Comparison of ENCODE assay signal across 1 cellular context in genomic region chr3:31187380-31187779, GRCh38.
TF ChIP-seq lines count a peak whose summit lies in the region.

No MANE protein-coding gene starts in this region.

TF ChIP-seq in HepG2, 621 proteins besides CTCF, POLR2A, EP300 and RAD21 (continued from another document and continues in another):
- peak; percentile 49; the same call in 1 of the 2 replicates for TF ChIP-seq HNF1A (IDR thresholded peaks at IDR 0.05; ENCODE audit: low read depth)
- TF ChIP-seq HNF1A (CRISPR knock-in tag; IDR thresholded peaks at IDR 0.05; ENCODE audit: borderline replicate concordance) = no peak
- TF ChIP-seq ZNF780A (CRISPR knock-in tag; IDR thresholded peaks at IDR 0.05) = no peak
- TF ChIP-seq ZNF772 (CRISPR knock-in tag; IDR thresholded peaks at IDR 0.05) = no peak
- TF ChIP-seq REPIN1 (CRISPR knock-in tag; IDR thresholded peaks at IDR 0.05; ENCODE audit: borderline replicate concordance, low read depth) = peak; percentile 70
- TF ChIP-seq ZNF839 (CRISPR knock-in tag; IDR thresholded peaks at IDR 0.05; ENCODE audit: borderline replicate concordance) = no peak
- TF ChIP-seq NFIB (CRISPR knock-in tag; IDR thresholded peaks at IDR 0.05; ENCODE audit: borderline replicate concordance) = no peak
- TF ChIP-seq MAFG (CRISPR knock-in tag; IDR thresholded peaks at IDR 0.05) = no peak
- no peak for TF ChIP-seq ARNT2 (CRISPR knock-in tag; IDR thresholded peaks at IDR 0.05; ENCODE audit: low read depth)
- TF ChIP-seq ZNF280B (CRISPR knock-in tag; IDR thresholded peaks at IDR 0.05; ENCODE audit: borderline replicate concordance) = no peak
- no peak for TF ChIP-seq ZSCAN9 (CRISPR knock-in tag; IDR thresholded peaks at IDR 0.05; ENCODE audit: borderline replicate concordance)
- no peak for TF ChIP-seq DBP (CRISPR knock-in tag; IDR thresholded peaks at IDR 0.05; ENCODE audit: not compliant biosample characterization)
- no peak for TF ChIP-seq ATAD3A (CRISPR knock-in tag; IDR thresholded peaks at IDR 0.05)
- TF ChIP-seq NCOR1 (IDR thresholded peaks at IDR 0.05; ENCODE audit: borderline replicate concordance, low read length) = peak; percentile 87; the same call in 1 of the 2 replicates
- no peak for TF ChIP-seq ZMAT3 (CRISPR knock-in tag; conservative IDR thresholded peaks at IDR 0.05)
- no peak for TF ChIP-seq ZNF749 (CRISPR knock-in tag; IDR thresholded peaks at IDR 0.05; ENCODE audit: borderline replicate concordance)
- TF ChIP-seq GATAD2A (CRISPR knock-in tag; IDR thresholded peaks at IDR 0.05) = peak; percentile 63; the same call in 1 of the 2 replicates
- no peak for TF ChIP-seq MED1 (CRISPR knock-in tag; IDR thresholded peaks at IDR 0.05)
- no peak for TF ChIP-seq CREB1 (IDR thresholded peaks at IDR 0.05)
- TF ChIP-seq CREB1 (CRISPR knock-in tag; IDR thresholded peaks at IDR 0.05) = 0 out of 2 replicates have a peak, but pooled peaks have one; percentile 39
- TF ChIP-seq ZNF740 (CRISPR knock-in tag; IDR thresholded peaks at IDR 0.05) = no peak
- TF ChIP-seq SP5 (CRISPR knock-in tag; IDR thresholded peaks at IDR 0.05; ENCODE audit: borderline replicate concordance, low read depth) = no peak
- TF ChIP-seq ZNF572 (CRISPR knock-in tag; IDR thresholded peaks at IDR 0.05) = no peak
- TF ChIP-seq ZBTB8A (CRISPR knock-in tag; IDR thresholded peaks at IDR 0.05; ENCODE audit: borderline replicate concordance, low read depth) = no peak
- TF ChIP-seq SRF (IDR thresholded peaks at IDR 0.05; ENCODE audit: low read depth, low read length) = peak; percentile 89
- TF ChIP-seq KMT2B (CRISPR knock-in tag; IDR thresholded peaks at IDR 0.05) = no peak
- peak; percentile 77 for TF ChIP-seq ARID5B (CRISPR knock-in tag; IDR thresholded peaks at IDR 0.05)
- no peak for TF ChIP-seq CC2D1A (CRISPR knock-in tag; IDR thresholded peaks at IDR 0.05)
- TF ChIP-seq IKZF5 (CRISPR knock-in tag; IDR thresholded peaks at IDR 0.05) = no peak
- TF ChIP-seq REXO4 (CRISPR knock-in tag; IDR thresholded peaks at IDR 0.05; ENCODE audit: borderline replicate concordance) = no peak
- no peak for TF ChIP-seq CREBL2 (CRISPR knock-in tag; IDR thresholded peaks at IDR 0.05; ENCODE audit: borderline replicate concordance)
- 0 out of 2 replicates have a peak, but pooled peaks have one; percentile 41 for TF ChIP-seq TCF7 (IDR thresholded peaks at IDR 0.05; ENCODE audit: low read depth)
- TF ChIP-seq TRIM22 (IDR thresholded peaks at IDR 0.05) = no peak
- no peak for TF ChIP-seq HCFC1 (IDR thresholded peaks at IDR 0.05; ENCODE audit: low read depth, low read length)
- peak; percentile 37; the same call in 1 of the 2 replicates for TF ChIP-seq CEBPB (IDR thresholded peaks at IDR 0.05; ENCODE audit: borderline replicate concordance, low read depth, low read length)
- no peak for TF ChIP-seq KIAA2018 (CRISPR knock-in tag; IDR thresholded peaks at IDR 0.05; ENCODE audit: borderline replicate concordance)
- peak; percentile 32; the same call in 1 of the 2 replicates for TF ChIP-seq SOX5 (CRISPR knock-in tag; IDR thresholded peaks at IDR 0.05; ENCODE audit: borderline replicate concordance)
